ENCODE assay signal across 17 cellular contexts in the genomic region with DNA sequence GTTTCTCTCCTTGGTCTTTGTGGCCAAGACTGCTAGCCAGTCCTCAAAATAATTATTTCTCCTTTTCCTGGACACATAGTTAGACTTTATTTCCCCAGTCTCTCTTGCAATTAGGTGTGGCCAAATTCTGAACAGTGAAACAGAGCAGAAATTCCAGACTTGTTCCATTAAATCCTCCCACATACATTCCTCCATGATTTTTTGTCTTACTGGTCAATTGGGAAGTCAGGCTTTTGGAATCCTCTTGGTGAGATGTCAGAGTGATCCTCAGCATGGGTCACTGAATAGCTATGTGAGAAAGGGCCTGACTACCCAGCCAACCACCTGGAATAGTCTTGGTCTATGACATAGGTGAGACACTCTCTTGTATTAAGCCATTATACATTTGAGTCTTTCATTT.
DNase-seq lines count a peak whose midpoint lies in the region; ATAC-seq and TF ChIP-seq lines count a peak whose summit lies in the region.
"Had no signal": no experiment of that assay in that cellular context is flagged by ENCODE, and none has a peak within 500 bp of the region (broad histone marks: within the 10 kb centered on the region; RNA-seq: fewer than 3 reads in every experiment).

No MANE protein-coding gene starts in this region.

- intact Hi-C loops in adrenal gland (cut with DNase I), result no loop called here

- H3K27me3 ChIP-seq in lung (ENCODE audit: control insufficient read depth, insufficient read depth), result no peaks in the 10 kb centered on the region
- H3K27me3 ChIP-seq in adrenal gland, result no peaks in the 10 kb centered on the region
- H3K27me3 ChIP-seq: Peyer's patch, right lobe of liver, vagina had no signal

- no peak for TF ChIP-seq CTCF in choroid plexus epithelial cell (conservative IDR thresholded peaks at IDR 0.05; ENCODE audit: low read depth, low read length)
- TF ChIP-seq CTCF in lung (IDR thresholded peaks at IDR 0.05; ENCODE audit: control extremely low read depth, extremely low read depth), result no peak
- no peak for TF ChIP-seq CTCF in adrenal gland (IDR thresholded peaks at IDR 0.05)

- H3K36me3 ChIP-seq in lung (ENCODE audit: control insufficient read depth in 2 of 2, insufficient read depth in 2 of 2, low read length in 2 of 2) (no peaks in the 10 kb centered on the region), adrenal gland (replicated peaks in 1 of 2) (no peaks in the 10 kb centered on the region)
- H3K36me3 ChIP-seq: Peyer's patch, right lobe of liver, vagina had no signal

- H3K4me1 ChIP-seq in lung (ENCODE audit: control insufficient read depth in 2 of 2, insufficient read depth in 2 of 2, low read length in 2 of 2), result no peaks in the 10 kb centered on the region
- no peaks in the 10 kb centered on the region for H3K4me1 ChIP-seq in adrenal gland (replicated peaks in 1 of 2)
- H3K4me1 ChIP-seq: Peyer's patch, right lobe of liver, vagina had no signal

- H3K9me3 ChIP-seq in lung (ENCODE audit: control insufficient read depth in 2 of 2, insufficient read depth in 1 of 2, low read length in 1 of 2) (peaks cover 0 to 2% of the 10 kb centered on the region in 2 donors), adrenal gland (replicated peaks in 1 of 3) (no peaks in the 10 kb centered on the region)
- H3K9me3 ChIP-seq: Peyer's patch, right lobe of liver, vagina had no signal

- ATAC-seq in lung (ENCODE audit: insufficient read depth, low FRiP score) (peak; percentile 35), GM19351 (IDR thresholded peaks at IDR 0.05; ENCODE audit: unreplicated experiment) (no peak)
- ATAC-seq: right lobe of liver; stimulated activated naive B cell treated with anti-CD40 and anti-IgM and Interleukin-4, amounts not matched to agents 10 μg/mL and 1 μg/mL and 100 μg/mL, for 72 hours had no signal

- no peak for TF ChIP-seq POLR2A in adrenal gland (IDR thresholded peaks at IDR 0.05)

- H3K4me3 ChIP-seq in choroid plexus epithelial cell (ENCODE audit: low read depth, low read length), result no peak overlapping the region
- no peak overlapping the region for H3K4me3 ChIP-seq in lung
- no peak overlapping the region for H3K4me3 ChIP-seq in adrenal gland
- H3K4me3 ChIP-seq: Peyer's patch, right lobe of liver, vagina had no signal

- DNase-seq in AG08395 (ENCODE audit: low spot score) (peak; percentile 65), NCI-H226 (peak; percentile 94), choroid plexus epithelial cell (ENCODE audit: low read depth) (peak; percentile 35), lung (ENCODE audit: low spot score) (no peak), GDM1 (lab: John Stamatoyannopoulos, UW) (no peak), adrenal gland (no peak), amygdala (lab: John Stamatoyannopoulos, UW) (no peak)
- DNase-seq: activated CD4-positive, CD25-positive, alpha-beta regulatory T cell treated with anti-CD3 and anti-CD28 coated beads, Interleukin-2, amount 50 U/mL, for 72 hours; activated CD8-positive, alpha-beta memory T cell treated with anti-CD3 and anti-CD28 coated beads, Interleukin-2, amount 50 U/mL, for 4 hours; activated naive CD4-positive, alpha-beta T cell treated with anti-CD3 and anti-CD28 coated beads, Interleukin-2, amount 10 ng/mL, durations not matched to agents 7 days and 5 days; KG1; NCI-H526 treated with DMSO at 0.1 percent for 48 hours; Peyer's patch; right lobe of liver; stimulated activated naive B cell treated with anti-CD40 and anti-IgM and Interleukin-4, amounts not matched to agents 10 μg/mL and 1 μg/mL and 100 μg/mL, for 72 hours had no signal

- H3K27ac ChIP-seq in lung (ENCODE audit: low read depth in 1 of 2, low read length in 1 of 2), result no peak overlapping the region
- no peak overlapping the region for H3K27ac ChIP-seq in adrenal gland
- H3K27ac ChIP-seq: Peyer's patch, right lobe of liver had no signal

Comparison
In these comparisons a context has a peak if more than half of its experiments do, and no peak if none do; other contexts are left out.
1. DNase-seq: peak in AG08395 (single experiment), NCI-H226 (single experiment) and choroid plexus epithelial cell (single experiment); none in lung (single experiment), GDM1 (single experiment), adrenal gland (0 of 7) and amygdala (0 of 56).